17 cellular contexts compared by ENCODE assay signal in the genomic region with DNA sequence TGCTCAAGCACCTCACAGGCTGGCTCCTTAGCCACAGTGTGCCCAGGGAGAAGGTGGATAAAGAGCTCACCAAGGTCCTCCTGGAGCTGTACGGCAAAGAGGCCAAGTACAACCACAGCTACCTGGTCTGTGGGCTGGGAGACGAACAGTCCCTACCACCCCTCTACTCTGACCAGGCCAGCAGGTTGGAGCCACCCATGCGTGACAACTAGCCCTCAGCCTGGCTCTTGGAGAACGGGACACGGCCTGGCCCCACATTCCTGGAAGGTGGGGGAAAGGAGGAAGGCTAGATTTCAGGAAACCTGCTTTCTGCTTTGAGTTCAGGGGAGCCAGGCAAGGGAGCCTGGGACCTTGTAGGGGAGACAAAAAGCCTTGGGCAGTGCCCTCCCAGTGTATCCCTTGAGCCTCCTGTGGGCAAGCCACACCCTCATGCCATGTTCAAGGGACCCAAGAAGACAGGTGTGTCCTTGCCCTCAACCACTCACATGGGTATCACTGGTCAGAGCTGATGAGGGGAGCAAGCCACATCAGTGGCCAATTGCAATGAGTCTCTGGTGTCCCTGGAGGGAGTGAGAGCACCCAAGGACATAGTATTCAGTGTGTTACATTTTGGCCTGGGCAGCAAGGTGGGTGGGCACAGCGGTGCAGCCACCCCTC. TPM values are rescaled to one million over a fixed set of nuclear protein-coding genes. Genes with fewer than 3 reads are reported as not detected.
A peak's percentile ranks its signal among the peaks of the same experiment; 100 is the strongest.
DNase-seq lines count a peak whose midpoint lies in the region; ATAC-seq and TF ChIP-seq lines count a peak whose summit lies in the region.
"Had no signal": no experiment of that assay in that cellular context is flagged by ENCODE, and none has a peak within 500 bp of the region (broad histone marks: within the 10 kb centered on the region; RNA-seq: fewer than 3 reads in every experiment).

No MANE protein-coding gene starts in this region.

- H3K36me3 Mint-ChIP-seq in type B pancreatic cell: peaks cover 4% of the 10 kb centered on the region

- peak overlapping the region; percentile 59 for H3K27ac Mint-ChIP-seq in type B pancreatic cell
- H3K27ac Mint-ChIP-seq: CD8-positive, alpha-beta T cell; HFFc6 had no signal

- ATAC-seq in GM18870 (IDR thresholded peaks at IDR 0.05; ENCODE audit: unreplicated experiment) (no peak), HG03097 (IDR thresholded peaks at IDR 0.05; ENCODE audit: low FRiP score, unreplicated experiment) (no peak)
- ATAC-seq: CD8-positive, alpha-beta T cell; HepG2; PC-3 had no signal

- CTCF ChIA-PET in RWPE1 (lab: Yijun Ruan, JAX): interaction anchor here (0.7 to 0.9 kb wide), 2 partner anchors 32 to 44 kb away, joined by 3 to 4 read pairs; no protein-coding TSS in a partner anchor

- H3K27ac ChIP-seq in RWPE1: peak overlapping the region; percentile 53
- no peak overlapping the region for H3K27ac ChIP-seq in coronary artery

- DNase-seq in RWPE1 (ENCODE audit: low spot score) (no peak), coronary artery (ENCODE audit: low spot score) (peak; percentile 57), myocyte (ENCODE audit: low read depth) (peak; percentile 68), type B pancreatic cell (ENCODE audit: extremely low spot score, unreplicated experiment) (no peak), globus pallidus (ENCODE audit: low spot score) (no peak)
- DNase-seq: CD8-positive, alpha-beta T cell; DND-41; HFFc6; MG63; NCI-H1092; NCI-H146; NCI-H2081; NCI-H748 treated with DMSO at 0.1 percent for 48 hours; PC-3 had no signal

- no peak overlapping the region for H3K4me3 ChIP-seq in coronary artery
- H3K4me3 ChIP-seq: MG63 had no signal

- TF ChIP-seq CTCF in RWPE1 (conservative IDR thresholded peaks at IDR 0.05; ENCODE audit: low read depth) (no peak), coronary artery (IDR thresholded peaks at IDR 0.05) (no peak), type B pancreatic cell (conservative IDR thresholded peaks at IDR 0.05) (no peak)

- H3K4me1 Mint-ChIP-seq in type B pancreatic cell (ENCODE audit: unreplicated experiment): no peaks in the 10 kb centered on the region

- no peaks in the 10 kb centered on the region for H3K9me3 Mint-ChIP-seq in type B pancreatic cell
- H3K9me3 Mint-ChIP-seq: CD8-positive, alpha-beta T cell; HFFc6 had no signal

- H3K4me3 Mint-ChIP-seq in type B pancreatic cell: no peak overlapping the region
- H3K4me3 Mint-ChIP-seq: CD8-positive, alpha-beta T cell; HFFc6 had no signal

- POLR2A ChIA-PET in RWPE1 (lab: Yijun Ruan, JAX; ENCODE audit: low non-redundant PET): no interaction called here

- no peaks in the 10 kb centered on the region for H3K27me3 Mint-ChIP-seq in type B pancreatic cell

RNA-seq across cellular contexts. Expression of gene LUZP1, which starts 27.6 kb away (rescaled TPM):
- total RNA-seq in myocyte: 19.1 and 21.9 TPM in 2 replicates
- polyA plus RNA-seq in myocyte (2012): 29.5 TPM
- total RNA-seq in type B pancreatic cell (ENCODE audit: low replicate concordance): 33.0 and 43.9 TPM in 2 replicates

Comparison
In these comparisons a context has a peak if more than half of its experiments do, and no peak if none do; other contexts are left out.
1. DNase-seq: peak in coronary artery (single experiment) and myocyte (single experiment); none in RWPE1 (single experiment), type B pancreatic cell (single experiment) and globus pallidus (single experiment).